In the genomic region with DNA sequence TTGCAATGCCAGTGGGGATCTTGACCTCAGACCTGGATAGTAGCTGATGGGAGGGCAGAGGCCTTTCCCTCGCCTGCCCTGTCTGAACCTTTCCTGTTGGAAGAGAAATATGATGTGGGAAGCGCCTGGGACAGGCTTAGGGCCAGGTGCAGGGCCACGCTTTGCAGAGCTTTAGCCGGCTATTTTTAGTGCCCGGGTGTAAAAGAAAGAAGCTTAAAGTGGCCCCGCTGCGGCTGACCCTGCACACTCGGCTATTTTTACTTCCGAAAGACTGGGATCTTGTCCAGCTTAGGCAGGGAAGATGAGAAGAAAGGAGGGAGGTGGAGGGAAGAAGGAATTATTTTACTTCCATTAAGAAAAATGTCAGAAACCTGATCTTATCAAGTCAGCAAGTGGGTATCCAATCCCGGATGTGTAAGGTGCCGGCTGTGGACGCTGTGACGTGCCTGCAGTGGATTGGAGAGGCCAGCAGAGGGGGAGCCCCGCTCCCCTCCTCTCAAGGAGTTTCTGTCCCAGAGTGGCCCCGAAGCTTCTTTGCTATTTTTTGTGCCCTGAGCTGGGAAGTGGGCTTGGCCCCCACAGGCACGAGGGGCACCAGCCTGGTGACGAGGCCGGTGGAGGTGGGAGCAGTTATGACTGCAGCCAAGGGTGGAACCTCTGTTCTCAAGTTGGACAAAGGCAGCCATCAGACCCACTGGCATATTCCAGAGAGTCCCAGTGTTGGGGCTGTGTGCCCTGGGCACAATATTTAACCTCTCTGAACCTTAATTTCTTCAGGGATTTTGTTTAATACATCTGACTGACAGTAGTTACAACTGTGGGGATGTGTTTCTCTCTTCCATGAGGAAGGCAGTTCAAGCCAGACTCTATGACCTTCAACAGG, we compare ENCODE assay signal across 11 cellular contexts.
DNase-seq lines count a peak whose midpoint lies in the region; ATAC-seq and TF ChIP-seq lines count a peak whose summit lies in the region.
"Had no signal": no experiment of that assay in that cellular context is flagged by ENCODE, and none has a peak within 500 bp of the region (broad histone marks: within the 10 kb centered on the region; RNA-seq: fewer than 3 reads in every experiment).

No MANE protein-coding gene starts in this region.

- no peak for ATAC-seq in GM21367 (IDR thresholded peaks at IDR 0.05; ENCODE audit: unreplicated experiment)

- H3K4ac ChIP-seq in trophoblast cell (ENCODE audit: low read depth, low read length), result no peak overlapping the region

- no peak overlapping the region for H3K14ac ChIP-seq in trophoblast cell (ENCODE audit: low read length)

- no peaks in the 10 kb centered on the region for H3K4me1 ChIP-seq in trophoblast cell (ENCODE audit: control insufficient read depth in 1 of 2, insufficient read depth in 2 of 2, low read length in 2 of 2)

- no peaks in the 10 kb centered on the region for H3K36me3 ChIP-seq in trophoblast cell (ENCODE audit: control insufficient read depth in 1 of 2, insufficient read depth in 2 of 2, low read length in 2 of 2)

- no peak overlapping the region for H2BK120ac ChIP-seq in trophoblast cell (ENCODE audit: insufficient read depth, low read length, poor library complexity)

- H3K79me1 ChIP-seq in trophoblast cell (ENCODE audit: low read length), result no peaks in the 10 kb centered on the region

- no peaks in the 10 kb centered on the region for H3K79me2 ChIP-seq in trophoblast cell (ENCODE audit: control insufficient read depth, insufficient read depth, low read length, poor library complexity)

- TF ChIP-seq CTCF in CD14-positive monocyte (IDR thresholded peaks at IDR 0.05) (no peak), fibroblast of villous mesenchyme (IDR thresholded peaks at IDR 0.05; ENCODE audit: insufficient read depth, low read depth, low read length) (peak; percentile 8)

- H3K27me3 Mint-ChIP-seq in CD14-positive monocyte (ENCODE audit: low read depth in 3 of 3), result peaks cover 3 to 20% (median 12%) of the 10 kb centered on the region in 3 donors

- H3K9ac ChIP-seq in trophoblast cell (ENCODE audit: low read length), result peak overlapping the region; percentile 56

- H3K4me1 Mint-ChIP-seq in CD14-positive monocyte, result peaks cover 6% of the 10 kb centered on the region
- H3K4me1 Mint-ChIP-seq: activated CD4-positive, alpha-beta T cell treated with anti-CD3 and anti-CD28 coated beads, Interleukin-2, amount 10 ng/mL, durations not matched to agents 7 days and 5 days had no signal

- H3K27ac ChIP-seq in trophoblast cell (ENCODE audit: low read depth, low read length), result no peak overlapping the region

- H2AFZ ChIP-seq in trophoblast cell (ENCODE audit: insufficient read depth, low read length, poor library complexity), result no peak overlapping the region

- no peak overlapping the region for H2BK5ac ChIP-seq in trophoblast cell (ENCODE audit: low read depth, low read length, poor library complexity)

- no peak overlapping the region for H4K8ac ChIP-seq in trophoblast cell (ENCODE audit: low read depth, low read length)

- H2BK12ac ChIP-seq in trophoblast cell (ENCODE audit: low read length), result no peak overlapping the region

- peak overlapping the region; percentile 58 to 88 for H3K4me3 Mint-ChIP-seq in CD14-positive monocyte
- H3K4me3 Mint-ChIP-seq: activated CD4-positive, alpha-beta T cell treated with anti-CD3 and anti-CD28 coated beads, Interleukin-2, amount 10 ng/mL, durations not matched to agents 7 days and 5 days had no signal

- no peak overlapping the region for H3K18ac ChIP-seq in trophoblast cell (ENCODE audit: low read length)

- peak overlapping the region in 1 of 7 donors; percentile 52 for H3K27ac Mint-ChIP-seq in CD14-positive monocyte
- H3K27ac Mint-ChIP-seq: activated CD4-positive, alpha-beta T cell treated with anti-CD3 and anti-CD28 coated beads, Interleukin-2, amount 10 ng/mL, durations not matched to agents 7 days and 5 days had no signal

- no peaks in the 10 kb centered on the region for H3K27me3 ChIP-seq in trophoblast cell (ENCODE audit: insufficient read depth, low read length)

- no peak overlapping the region for H2AK5ac ChIP-seq in trophoblast cell (ENCODE audit: low read length)

- DNase-seq in CD14-positive monocyte (ENCODE audit: low spot score) (no peak), NCI-H2227 (lab: John Stamatoyannopoulos, UW; ENCODE audit: unreplicated experiment) (peak; percentile 51), fibroblast of villous mesenchyme (ENCODE audit: low read depth) (peak; percentile 3), trophoblast cell (peak in 1 of 2 donors; percentile 2), NCI-H748 (lab: John Stamatoyannopoulos, UW; ENCODE audit: unreplicated experiment) (no peak), DMS79 treated with DMSO at 0.1 percent for 48 hours (lab: John Stamatoyannopoulos, UW) (no peak)
- no peak for DNase-seq in stimulated activated CD4-positive, alpha-beta T cell treated with anti-CD3 and anti-CD28 coated beads, Interleukin-4, amount 100 ng/mL, for 24 hours
- DNase-seq: activated CD4-positive, alpha-beta T cell treated with anti-CD3 and anti-CD28 coated beads, Interleukin-2, amount 10 ng/mL, durations not matched to agents 7 days and 5 days; Calu3; NCI-H774 had no signal

- no peak overlapping the region for H3K23ac ChIP-seq in trophoblast cell (ENCODE audit: low read length)

- no peaks in the 10 kb centered on the region for H3K36me3 Mint-ChIP-seq in CD14-positive monocyte

- H3K9me3 ChIP-seq in trophoblast cell (ENCODE audit: insufficient read depth, low read depth, low read length), result no peaks in the 10 kb centered on the region

- H4K91ac ChIP-seq in trophoblast cell (ENCODE audit: low read depth, low read length), result no peak overlapping the region

- no peak overlapping the region for H3K4me3 ChIP-seq in fibroblast of villous mesenchyme (ENCODE audit: low read depth, low read length)
- H3K4me3 ChIP-seq in trophoblast cell (ENCODE audit: low read depth, low read length), result no peak overlapping the region

- intact Hi-C loops in CD14-positive monocyte (cut with micrococcal nuclease), result no loop called here

- no peak overlapping the region for H3K4me2 ChIP-seq in trophoblast cell (ENCODE audit: low read length)

- no peaks in the 10 kb centered on the region for H3K9me3 Mint-ChIP-seq in CD14-positive monocyte
- H3K9me3 Mint-ChIP-seq: activated CD4-positive, alpha-beta T cell treated with anti-CD3 and anti-CD28 coated beads, Interleukin-2, amount 10 ng/mL, durations not matched to agents 7 days and 5 days had no signal

- no peak overlapping the region for H4K12ac ChIP-seq in trophoblast cell (ENCODE audit: low read depth, low read length)

- no CpG with 5 or more reads among the region's 18 CpGs for WGBS in trophoblast cell (ENCODE audit: extremely low coverage, insufficient coverage, insufficient read length)

Comparison
In these comparisons a context has a peak if more than half of its experiments do, and no peak if none do; other contexts are left out.
1. DNase-seq: peak in NCI-H2227 (single experiment) and fibroblast of villous mesenchyme (single experiment); none in CD14-positive monocyte (single experiment), NCI-H748 (single experiment), DMS79 treated with DMSO at 0.1 percent for 48 hours (single experiment) and stimulated activated CD4-positive, alpha-beta T cell treated with anti-CD3 and anti-CD28 coated beads, Interleukin-4, amount 100 ng/mL, for 24 hours (single experiment).